In genomic region chr3:156207802-156208685, GRCh38 we compare ENCODE assay signal across 21 cellular contexts.
DNase-seq lines count a peak whose midpoint lies in the region; ATAC-seq, FAIRE-seq and TF ChIP-seq lines count a peak whose summit lies in the region.
"Had no signal": no experiment of that assay in that cellular context is flagged by ENCODE, and none has a peak within 500 bp of the region (broad histone marks: within the 10 kb centered on the region; RNA-seq: fewer than 3 reads in every experiment).

No MANE protein-coding gene starts in this region.

- no peaks in the 10 kb centered on the region for H3K23me2 ChIP-seq in H1 (ENCODE audit: low read depth, low read length)

- H3K9me3 ChIP-seq in PC-3 (ENCODE audit: low read length) = no peaks in the 10 kb centered on the region
- no peaks in the 10 kb centered on the region for H3K9me3 ChIP-seq in H1 (ENCODE audit: insufficient read depth in 2 of 2, low read depth in 1 of 2, low read length in 1 of 2)
- H3K9me3 ChIP-seq: adrenal gland, Peyer's patch, right lobe of liver, uterus had no signal

- CTCF ChIA-PET in PC-3 (lab: Charles Lee) = no interaction called here
- CTCF ChIA-PET in H1 (lab: Charles Lee; ENCODE audit: partially characterized antibody) = interaction anchor here (0.7 kb wide), 2 partner anchors 300 to 357 kb away, joined by 3 read pairs; no protein-coding TSS in a partner anchor

- H3K79me2 ChIP-seq in PC-3 (ENCODE audit: low read length) = no peaks in the 10 kb centered on the region
- H3K79me2 ChIP-seq in H1 (ENCODE audit: control insufficient read depth in 1 of 2, insufficient read depth in 2 of 2, low read length in 2 of 2) = no peaks in the 10 kb centered on the region

- H3K9ac ChIP-seq in PC-3 (ENCODE audit: low read length) (no peak overlapping the region), H1 (replicated peaks in 1 of 4; ENCODE audit: extremely low read depth in 1 of 4, low read depth in 3 of 4, low read length in 3 of 4) (no peak overlapping the region)

- no peak overlapping the region for H3K23ac ChIP-seq in H1 (ENCODE audit: insufficient read length)

- no peak for FAIRE-seq in H1 (lab: Jason Lieb, UNC)
- FAIRE-seq: endometrium, G401.6, GM12891 had no signal

- peaks cover 27% of the 10 kb centered on the region for H3K4me1 ChIP-seq in PC-3 (ENCODE audit: insufficient read depth, low read length)
- no peaks in the 10 kb centered on the region for H3K4me1 ChIP-seq in H1 (replicated peaks in 1 of 4; ENCODE audit: control insufficient read depth in 3 of 4, insufficient read depth in 4 of 4, low read length in 3 of 4)
- H3K4me1 ChIP-seq: adrenal gland, Peyer's patch, right lobe of liver, uterus had no signal

- H3K4me2 ChIP-seq in PC-3 (ENCODE audit: low read length) (0 out of 2 replicates have a peak overlapping the region, but pooled peaks have one; percentile 5), H1 (ENCODE audit: insufficient read depth in 1 of 2, low read depth in 2 of 2, low read length in 2 of 2) (no peak overlapping the region)

- no peak overlapping the region for H3K56ac ChIP-seq in H1 (replicated peaks; ENCODE audit: insufficient read length, low read depth, low read length)

- H3K4ac ChIP-seq in H1 (replicated peaks; ENCODE audit: insufficient read length, low read depth, low read length) = no peak overlapping the region

- no peak overlapping the region for H2BK15ac ChIP-seq in H1 (ENCODE audit: low read length)

- H4K91ac ChIP-seq in H1 (replicated peaks; ENCODE audit: insufficient read length, low read length) = no peak overlapping the region

- no peak overlapping the region for H4K5ac ChIP-seq in H1 (ENCODE audit: insufficient read length, low read depth, low read length)

- no peak overlapping the region for H3K14ac ChIP-seq in H1 (ENCODE audit: insufficient read length)

- peak; percentile 78 for DNase-seq in EL
- peak; percentile 60 for DNase-seq in PC-3
- DNase-seq in H1 (ENCODE audit: low read depth in 1 of 2, low spot score in 2 of 2) = no peak
- DNase-seq in renal cortical epithelial cell (ENCODE audit: low read depth) = peak; percentile 28
- DNase-seq in CD1c-positive myeloid dendritic cell (ENCODE audit: extremely low spot score) = no peak
- DNase-seq in NCI-H2107 treated with DMSO at 0.1 percent for 48 hours (lab: John Stamatoyannopoulos, UW; ENCODE audit: unreplicated experiment) = no peak
- no peak for DNase-seq in nucleus accumbens (lab: John Stamatoyannopoulos, UW)
- DNase-seq in NCI-H146 treated with DMSO at 0.1 percent for 48 hours (lab: John Stamatoyannopoulos, UW; ENCODE audit: unreplicated experiment) = no peak
- DNase-seq: activated effector memory CD4-positive, alpha-beta T cell treated with anti-CD3 and anti-CD28 coated beads, Interleukin-2, amount 50 U/mL, for 16 hours; adrenal gland; cerebellar nuclear complex; foreskin melanocyte; left colon; NCI-H1436 treated with DMSO at 0.1 percent for 48 hours; Peyer's patch; right lobe of liver; stimulated activated CD4-positive, alpha-beta T cell treated with anti-CD3 and anti-CD28 coated beads, Interleukin-2, amount 100 ng/mL, for 48 hours; uterus had no signal

- H3K27ac ChIP-seq in PC-3 (ENCODE audit: low read length) (peak overlapping the region; percentile 53), H1 (ENCODE audit: low read depth, low read length) (no peak overlapping the region)
- H3K27ac ChIP-seq: adrenal gland, Peyer's patch, right lobe of liver, uterus had no signal

- H4K8ac ChIP-seq in H1 (ENCODE audit: extremely low read depth, insufficient read depth, low read length) = no peak overlapping the region

- no peak for TF ChIP-seq EP300 in H1 (IDR thresholded peaks at IDR 0.05; ENCODE audit: borderline replicate concordance in 1 of 2, low read depth in 2 of 2, low read length in 2 of 2)

- H3K36me3 ChIP-seq in PC-3 (ENCODE audit: low read depth, low read length) (no peaks in the 10 kb centered on the region), H1 (ENCODE audit: control insufficient read depth in 2 of 4, insufficient read depth in 4 of 4, low read length in 3 of 4) (no peaks in the 10 kb centered on the region)
- H3K36me3 ChIP-seq: adrenal gland, Peyer's patch, right lobe of liver, uterus had no signal

- H3K18ac ChIP-seq in H1 (ENCODE audit: extremely low read depth, low read length) = no peak overlapping the region

- H2BK20ac ChIP-seq in H1 (ENCODE audit: low read length) = no peak overlapping the region

- no peak; the same call in 1 of the 2 replicates for ATAC-seq in PC-3
- ATAC-seq: left colon, right lobe of liver had no signal

- H2AFZ ChIP-seq in PC-3 (ENCODE audit: low read length) (peak overlapping the region; percentile 49), H1 (ENCODE audit: low read length) (peak overlapping the region; percentile 36; the same call in 1 of the 2 replicates)

- no peaks in the 10 kb centered on the region for H3K79me1 ChIP-seq in H1 (ENCODE audit: low read depth, low read length)

- H3K27me3 ChIP-seq in PC-3 (ENCODE audit: low read length) = no peaks in the 10 kb centered on the region
- H3K27me3 ChIP-seq in H1 (replicated peaks in 1 of 4; ENCODE audit: control insufficient read depth in 3 of 4, extremely low read depth in 1 of 4, insufficient read depth in 3 of 4, low read length in 3 of 4) = no peaks in the 10 kb centered on the region
- H3K27me3 ChIP-seq: adrenal gland, Peyer's patch, right lobe of liver, uterus had no signal

- no peak for TF ChIP-seq RAD21 in H1 (IDR thresholded peaks at IDR 0.05 in 1 of 2, conservative IDR thresholded peaks at IDR 0.05 in 1 of 2; ENCODE audit: low read depth in 2 of 2, low read length in 2 of 2)

- H3F3A ChIP-seq in PC-3 (ENCODE audit: low read length, unreplicated experiment) = no peaks in the 10 kb centered on the region

- no peak for TF ChIP-seq POLR2A in H1 (IDR thresholded peaks at IDR 0.05; ENCODE audit: control extremely low read depth in 1 of 2, low read depth in 2 of 2, low read length in 2 of 2)

- no peak overlapping the region for H2BK120ac ChIP-seq in H1 (replicated peaks; ENCODE audit: low read depth, low read length)

- H3K4me3 ChIP-seq in PC-3 (ENCODE audit: low read length) (no peak overlapping the region), H1 (ENCODE audit: extremely low read depth in 1 of 4, insufficient read depth in 2 of 4, low read depth in 3 of 4, low read length in 4 of 4) (no peak overlapping the region)
- H3K4me3 ChIP-seq: adrenal gland, Peyer's patch, right lobe of liver, uterus had no signal

- no peaks in the 10 kb centered on the region for H4K20me1 ChIP-seq in PC-3 (ENCODE audit: low read length)
- no peaks in the 10 kb centered on the region for H4K20me1 ChIP-seq in H1 (replicated peaks in 1 of 2; ENCODE audit: control insufficient read depth in 1 of 2, insufficient read depth in 2 of 2, low read length in 2 of 2)

- WGBS in H1 (ENCODE audit: extremely low coverage in 1 of 2, insufficient coverage in 1 of 2, insufficient read length in 1 of 2, insufficient replicate concordance in 2 of 2, low coverage in 1 of 2, low lambda C conversion rate in 2 of 2, missing lambda C conversion rate in 1 of 2), 2 experiments = 93% methylated on average over 4 of the region's 4 CpGs; no CpG with 5 or more reads in 1 of the 2 experiments

- intact Hi-C loops in PC-3 (cut with micrococcal nuclease) = no loop called here

- no peaks in the 10 kb centered on the region for H3K9me2 ChIP-seq in PC-3 (replicated peaks; ENCODE audit: low read length)

- H2BK5ac ChIP-seq in H1 (ENCODE audit: low read depth, low read length) = no peak overlapping the region

- no peak for TF ChIP-seq CTCF in PC-3 (conservative IDR thresholded peaks at IDR 0.05; ENCODE audit: low read depth, low read length)
- TF ChIP-seq CTCF in H1 (IDR thresholded peaks at IDR 0.05; ENCODE audit: control extremely low read depth in 1 of 3, insufficient read depth in 1 of 3, low read depth in 1 of 3, low read length in 3 of 3) = no peak

- POLR2A ChIA-PET in PC-3 (lab: Charles Lee; ENCODE audit: unreplicated experiment) = no interaction called here
- POLR2A ChIA-PET in H1 (lab: Charles Lee; ENCODE audit: partially characterized antibody) = no interaction called here

- no TSS peak for BruUV-seq in PC-3 (replicated peaks; lab: Mats Ljungman, UMichigan)

- no peak overlapping the region for H2AK5ac ChIP-seq in H1 (ENCODE audit: low read depth, low read length)

- no peak overlapping the region for H2BK12ac ChIP-seq in H1 (ENCODE audit: low read depth, low read length)

TF ChIP-seq in H1, 55 proteins besides CTCF, POLR2A, EP300 and RAD21:
- TF ChIP-seq CHD2 (IDR thresholded peaks at IDR 0.05; ENCODE audit: low read length) = no peak
- no peak for TF ChIP-seq TAF7 (optimal IDR thresholded peaks at IDR 0.05; ENCODE audit: borderline replicate concordance, low read depth, low read length)
- no peak for TF ChIP-seq ATF3 (IDR thresholded peaks at IDR 0.05; ENCODE audit: insufficient read depth, low read depth, low read length)
- TF ChIP-seq BACH1 (IDR thresholded peaks at IDR 0.05; ENCODE audit: low read length) = no peak
- TF ChIP-seq SIRT6 (IDR thresholded peaks at IDR 0.05; ENCODE audit: low read length) = no peak
- no peak for TF ChIP-seq NANOG (IDR thresholded peaks at IDR 0.05; ENCODE audit: insufficient read depth, low read depth, low read length, poor library complexity, severe bottlenecking)
- no peak for TF ChIP-seq KDM4A (IDR thresholded peaks at IDR 0.05; ENCODE audit: low read depth, low read length, severe bottlenecking)
- no peak for TF ChIP-seq YY1 (IDR thresholded peaks at IDR 0.05; ENCODE audit: low read depth, low read length)
- TF ChIP-seq RBBP5 (IDR thresholded peaks at IDR 0.05; ENCODE audit: borderline replicate concordance, low read depth, low read length) = no peak
- TF ChIP-seq RFX5 (IDR thresholded peaks at IDR 0.05; ENCODE audit: borderline replicate concordance, low read depth, low read length) = no peak
- no peak for TF ChIP-seq SP2 (IDR thresholded peaks at IDR 0.05; ENCODE audit: low read length)
- no peak for TF ChIP-seq HDAC2 (IDR thresholded peaks at IDR 0.05; ENCODE audit: borderline replicate concordance in 1 of 2, low read depth in 2 of 2, low read length in 2 of 2)
- no peak for TF ChIP-seq GABPA (IDR thresholded peaks at IDR 0.05; ENCODE audit: borderline replicate concordance, insufficient read depth, low read length)
- no peak for TF ChIP-seq HDAC6 (IDR thresholded peaks at IDR 0.05; ENCODE audit: low read depth, low read length)
- no peak for TF ChIP-seq KDM1A (IDR thresholded peaks at IDR 0.05; ENCODE audit: borderline replicate concordance, low read length)

Comparison
In these comparisons a context has a peak if more than half of its experiments do, and no peak if none do; other contexts are left out.
1. DNase-seq: peak in EL (single experiment), PC-3 (single experiment) and renal cortical epithelial cell (single experiment); none in H1 (0 of 2), CD1c-positive myeloid dendritic cell (single experiment), NCI-H2107 treated with DMSO at 0.1 percent for 48 hours (single experiment), nucleus accumbens (0 of 56) and NCI-H146 treated with DMSO at 0.1 percent for 48 hours (single experiment).